8 cellular contexts compared by ENCODE assay signal in the genomic region with DNA sequence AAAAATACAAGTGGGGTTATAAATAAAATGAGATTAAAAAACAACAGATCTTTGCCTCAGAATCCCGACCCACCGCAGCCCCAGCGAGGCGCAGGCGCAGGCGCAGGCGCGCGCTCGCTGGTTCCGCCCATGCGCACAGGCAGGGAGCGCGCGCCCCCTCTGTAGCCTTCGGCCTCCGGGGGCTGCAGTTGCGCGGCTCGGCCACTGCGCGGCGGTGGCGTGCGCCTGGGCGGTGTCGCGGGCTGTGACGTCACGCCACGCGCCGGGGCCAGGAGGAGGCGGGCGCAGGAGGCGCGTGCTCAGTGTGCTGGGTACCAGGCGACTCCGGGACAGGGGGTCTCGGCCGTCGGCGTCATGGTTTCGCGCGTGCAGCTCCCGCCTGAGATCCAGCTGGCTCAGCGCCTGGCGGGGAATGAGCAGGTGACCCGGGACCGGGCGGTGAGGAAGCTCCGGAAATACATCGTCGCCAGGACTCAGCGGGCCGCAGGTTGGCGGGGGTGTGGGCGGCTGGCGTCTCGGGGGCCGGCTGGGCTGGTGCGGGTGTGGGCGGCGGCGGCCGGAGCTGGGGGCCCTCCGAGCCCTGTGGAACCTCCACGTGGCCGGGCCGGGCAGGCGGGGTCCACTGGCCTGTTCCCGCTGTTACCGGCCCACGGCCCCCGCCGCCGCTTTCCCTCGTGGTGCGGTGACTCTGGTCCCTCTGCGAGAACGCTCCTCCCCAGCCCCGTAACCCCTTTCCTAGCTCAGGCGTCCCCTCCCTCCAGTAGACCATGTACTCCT. TPM values are rescaled to one million over a fixed set of nuclear protein-coding genes. Genes with fewer than 3 reads are reported as not detected.
DNase-seq lines count a peak whose midpoint lies in the region; ATAC-seq and TF ChIP-seq lines count a peak whose summit lies in the region.

TSS of gene RRP1 (plus strand) at position 302 of the 777 bp plus-strand sequence. CDS start at position 355, 53 bp downstream.

- TF ChIP-seq POLR2A in GM10847 (IDR thresholded peaks at IDR 0.05; ENCODE audit: extremely low read depth, insufficient read length) (peak; percentile 84), testis (IDR thresholded peaks at IDR 0.05) (no peak)

- WGBS in testis, 2 donors = 0 to 1% methylated on average over 26 to 84 of the region's 84 CpGs

- H4K20me1 ChIP-seq in osteoblast (ENCODE audit: insufficient read depth, low read length) = peaks cover 32% of the 10 kb centered on the region

- H3K4me3 ChIP-seq in osteoblast (ENCODE audit: insufficient read depth, low read length) = peak within 1 kb of the TSS; percentile 95
- H3K4me3 ChIP-seq in testis = peak within 1 kb of the TSS; percentile 89 to 98

- H3K9me3 ChIP-seq in osteoblast (ENCODE audit: low read depth, low read length) (no peaks in the 10 kb centered on the region), testis (no peaks in the 10 kb centered on the region)

- H3K4me2 ChIP-seq in osteoblast (ENCODE audit: insufficient read depth, low read length) = peak within 1 kb of the TSS; percentile 98

- H3K4me1 ChIP-seq in osteoblast (ENCODE audit: insufficient read depth, low read length) (peaks cover 12% of the 10 kb centered on the region), testis (peaks cover 11% of the 10 kb centered on the region)

- H3K27me3 ChIP-seq in osteoblast (ENCODE audit: insufficient read depth, low read length) = no peaks in the 10 kb centered on the region
- no peaks in the 10 kb centered on the region for H3K27me3 ChIP-seq in testis

- ATAC-seq in HG02610 (IDR thresholded peaks at IDR 0.05; ENCODE audit: unreplicated experiment) = peak; percentile 75
- peak; percentile 93 for ATAC-seq in SK-N-SH treated with all-trans-retinoic acid at 6 μM for 48 hours

- H3K36me3 Mint-ChIP-seq in activated naive CD4-positive, alpha-beta T cell treated with anti-CD3 and anti-CD28 coated beads, Interleukin-2, amount 50 U/mL, for 24 hours = peaks cover 11% of the 10 kb centered on the region

- H3K36me3 ChIP-seq in osteoblast (ENCODE audit: insufficient read depth, low read length) (peaks cover 28% of the 10 kb centered on the region), testis (ENCODE audit: low read depth, missing control alignments) (no peaks in the 10 kb centered on the region)

- DNase-seq in NCI-H1092 treated with DMSO at 0.1 percent for 48 hours (lab: John Stamatoyannopoulos, UW) (peak; percentile 93), glomerular endothelial cell (ENCODE audit: extremely low read depth, low read depth, low spot score) (no peak), osteoblast (ENCODE audit: insufficient read length, low spot score, missing footprints) (peak; percentile 100), testis (peak; percentile 93)

- H3K27ac Mint-ChIP-seq in activated naive CD4-positive, alpha-beta T cell treated with anti-CD3 and anti-CD28 coated beads, Interleukin-2, amount 50 U/mL, for 24 hours = peak within 1 kb of the TSS; percentile 91

- peak; percentile 75 for TF ChIP-seq CTCF in osteoblast (IDR thresholded peaks at IDR 0.05; ENCODE audit: extremely low read depth, low read depth, low read length)
- peak; percentile 100 for TF ChIP-seq CTCF in testis (IDR thresholded peaks at IDR 0.05)

- H3K27me3 Mint-ChIP-seq in activated naive CD4-positive, alpha-beta T cell treated with anti-CD3 and anti-CD28 coated beads, Interleukin-2, amount 50 U/mL, for 24 hours = no peaks in the 10 kb centered on the region

- H3K79me2 ChIP-seq in osteoblast (ENCODE audit: insufficient read depth, low read length) = peaks cover 49% of the 10 kb centered on the region

- H3K4me3 Mint-ChIP-seq in activated naive CD4-positive, alpha-beta T cell treated with anti-CD3 and anti-CD28 coated beads, Interleukin-2, amount 50 U/mL, for 24 hours = peak within 1 kb of the TSS; percentile 93

- intact Hi-C loops in testis (cut with DNase I; ENCODE audit: low total_unique reads) = no loop called here

- peaks cover 23% of the 10 kb centered on the region for H3K4me1 Mint-ChIP-seq in activated naive CD4-positive, alpha-beta T cell treated with anti-CD3 and anti-CD28 coated beads, Interleukin-2, amount 50 U/mL, for 24 hours

- H2AFZ ChIP-seq in osteoblast (ENCODE audit: low read length) = peak within 1 kb of the TSS; percentile 93

- H3K9me3 Mint-ChIP-seq in activated naive CD4-positive, alpha-beta T cell treated with anti-CD3 and anti-CD28 coated beads, Interleukin-2, amount 50 U/mL, for 24 hours = no peaks in the 10 kb centered on the region

- H3K27ac ChIP-seq in osteoblast (ENCODE audit: low read depth, low read length) (peak within 1 kb of the TSS; percentile 82), testis (peak within 1 kb of the TSS; percentile 86 to 90)

TF ChIP-seq in SK-N-SH treated with all-trans-retinoic acid at 6 μM for 48 hours, 23 proteins besides CTCF, POLR2A, EP300 and RAD21:
- TF ChIP-seq SNAI2 (CRISPR knock-in tag; IDR thresholded peaks at IDR 0.05) = no peak

RNA-seq across cellular contexts. Expression of gene RRP1, which starts in this region (rescaled TPM):
- total RNA-seq in glomerular endothelial cell (18.5 and 27.4 TPM in 2 replicates), osteoblast (16.5 and 18.5 TPM in 2 replicates), testis (10 to 100 TPM; 33.6 to 40.2 TPM)
- polyA plus RNA-seq in testis (ENCODE audit: insufficient read depth, low read depth, low replicate concordance) = 21.1 TPM
